In the genomic region with DNA sequence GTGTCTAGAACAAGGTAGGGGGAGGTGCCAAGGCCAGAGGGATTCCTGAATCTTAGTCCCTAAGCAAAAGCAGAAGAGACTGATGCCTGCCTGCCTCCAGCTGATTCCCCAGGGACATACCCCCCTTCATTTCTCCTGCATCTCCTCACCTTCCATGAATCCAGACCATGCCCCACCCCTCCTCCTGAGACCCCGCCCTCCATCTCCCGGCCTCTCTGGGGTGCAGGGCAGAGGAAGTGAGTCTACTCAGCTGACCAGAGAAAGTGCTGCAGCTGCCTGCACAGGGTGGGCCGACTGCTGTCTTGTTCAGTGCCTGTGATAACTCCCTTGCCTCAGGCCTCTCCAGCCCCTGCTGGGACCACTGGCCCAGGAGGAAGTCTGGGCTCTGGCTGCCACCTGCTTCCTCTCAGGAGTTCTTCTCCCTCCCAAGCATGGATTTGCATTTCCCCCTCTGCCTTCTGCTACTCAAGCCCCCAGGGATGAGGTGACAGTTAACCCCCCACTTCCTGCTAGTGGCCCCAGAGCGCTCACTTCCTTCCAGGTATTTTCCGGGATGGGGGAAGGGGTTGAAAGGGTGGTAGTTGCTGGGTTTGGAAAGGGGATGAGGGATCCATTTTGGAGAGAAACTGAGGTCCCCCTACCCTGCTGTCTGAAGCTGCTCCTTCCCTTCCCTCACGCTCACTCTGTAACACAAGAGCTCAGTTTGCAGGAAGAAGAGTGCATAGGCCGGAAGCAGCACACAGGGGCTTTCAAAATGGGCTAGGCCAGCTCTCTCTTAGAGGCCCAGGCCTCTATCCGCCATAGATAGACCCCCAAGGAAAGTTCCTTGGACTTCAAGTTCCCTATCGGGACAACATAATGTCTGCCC, we compare ENCODE assay signal across 8 cellular contexts. TPM values are rescaled to one million over a fixed set of nuclear protein-coding genes. Genes with fewer than 3 reads are reported as not detected.
DNase-seq lines count a peak whose midpoint lies in the region; ATAC-seq, FAIRE-seq and TF ChIP-seq lines count a peak whose summit lies in the region.

No MANE protein-coding gene starts in this region.

- CTCF ChIA-PET in endothelial cell of umbilical vein (lab: Charles Lee): interaction anchor here (0.7 kb wide), 1 partner anchor 22 kb away, joined by 4 read pairs; no protein-coding TSS in a partner anchor

- H3K27me3 ChIP-seq in WERI-Rb-1 (ENCODE audit: insufficient read depth, low read depth, severe bottlenecking) (no peaks in the 10 kb centered on the region), endothelial cell of umbilical vein (ENCODE audit: control insufficient read depth in 2 of 2, insufficient read depth in 2 of 2, low read length in 2 of 2) (no peaks in the 10 kb centered on the region)

- no peak overlapping the region for H3K4me3 ChIP-seq in WERI-Rb-1 (ENCODE audit: low read depth, low read length)
- no peak overlapping the region for H3K4me3 ChIP-seq in endothelial cell of umbilical vein (replicated peaks in 1 of 3; ENCODE audit: insufficient read depth in 1 of 3, low read depth in 1 of 3, low read length in 3 of 3)

- H3K36me3 ChIP-seq in WERI-Rb-1: peaks cover 7% of the 10 kb centered on the region; the same call in 1 of the 2 replicates
- H3K36me3 ChIP-seq in endothelial cell of umbilical vein (ENCODE audit: control insufficient read depth in 2 of 2, extremely low read depth in 1 of 2, insufficient read depth in 2 of 2, low read length in 2 of 2): no peaks in the 10 kb centered on the region

- no peaks in the 10 kb centered on the region for H3K9me3 Mint-ChIP-seq in natural killer cell

- TF ChIP-seq POLR2A in endothelial cell of umbilical vein (IDR thresholded peaks at IDR 0.05; ENCODE audit: low read depth, low read length): no peak

- no peaks in the 10 kb centered on the region for H3K27me3 Mint-ChIP-seq in natural killer cell (ENCODE audit: low read depth in 2 of 2)

- no peaks in the 10 kb centered on the region for H4K20me1 ChIP-seq in endothelial cell of umbilical vein (replicated peaks; ENCODE audit: control insufficient read depth, extremely low read depth, insufficient read depth, low read length)

- H3K4me1 Mint-ChIP-seq in natural killer cell: peaks cover 93% of the 10 kb centered on the region in 2 donors

- H3K9ac ChIP-seq in endothelial cell of umbilical vein (replicated peaks; ENCODE audit: extremely low read depth, insufficient read depth, low read length): no peak overlapping the region

- ATAC-seq in GM19043 (IDR thresholded peaks at IDR 0.05; ENCODE audit: low read depth, unreplicated experiment) (peak; percentile 22), natural killer cell (peak; percentile 11 to 28 (median 11)), GM21526 (IDR thresholded peaks at IDR 0.05; ENCODE audit: low FRiP score, unreplicated experiment) (no peak)

- no peaks in the 10 kb centered on the region for H3K79me2 ChIP-seq in endothelial cell of umbilical vein (ENCODE audit: control insufficient read depth, insufficient read depth, low read length)

- H3K4me2 ChIP-seq in endothelial cell of umbilical vein (ENCODE audit: insufficient read depth, low read length): no peak overlapping the region

- DNase-seq in HUDEP-2 (lab: John Stamatoyannopoulos, UW; ENCODE audit: unreplicated experiment in 76 of 76) (peak in 64 of 76 experiments; percentile 13 to 85 (median 62)), WERI-Rb-1 (peak; percentile 74), endothelial cell of umbilical vein (ENCODE audit: low read depth, low spot score) (no peak), natural killer cell (peak; percentile 47), D341Med (ENCODE audit: low spot score) (no peak), NCI-H2196 treated with DMSO at 0.1 percent for 48 hours (lab: John Stamatoyannopoulos, UW; ENCODE audit: unreplicated experiment) (no peak)

- POLR2A ChIA-PET in endothelial cell of umbilical vein (lab: Charles Lee): interaction anchor here (3.2 kb wide), 1 partner anchor 13 kb away, joined by 12 read pairs; the partner anchor contains the start of gene SUPT4H1

- H3K9me3 ChIP-seq in WERI-Rb-1 (ENCODE audit: severe bottlenecking) (no peaks in the 10 kb centered on the region), endothelial cell of umbilical vein (replicated peaks; ENCODE audit: control insufficient read depth, insufficient read depth, low read length) (no peaks in the 10 kb centered on the region)

- FAIRE-seq in endothelial cell of umbilical vein (lab: Jason Lieb, UNC): no peak

- H3K4me3 Mint-ChIP-seq in natural killer cell: peak overlapping the region; percentile 90

- peak overlapping the region; percentile 75 for H2AFZ ChIP-seq in endothelial cell of umbilical vein (ENCODE audit: low read depth, low read length)

- BruUV-seq in endothelial cell of umbilical vein (replicated peaks; lab: Mats Ljungman, UMichigan): no TSS peak

- H3K9me1 ChIP-seq in endothelial cell of umbilical vein (replicated peaks; ENCODE audit: control insufficient read depth, extremely low read depth, insufficient read depth, low read length): no peaks in the 10 kb centered on the region

- no peak for TF ChIP-seq CTCF in WERI-Rb-1 (IDR thresholded peaks at IDR 0.05; ENCODE audit: low read depth, low read length)
- no peak for TF ChIP-seq CTCF in endothelial cell of umbilical vein (IDR thresholded peaks at IDR 0.05; ENCODE audit: extremely low read depth in 1 of 2, insufficient read depth in 1 of 2, low read depth in 1 of 2, low read length in 2 of 2)
- peak; percentile 0 for TF ChIP-seq CTCF in natural killer cell (IDR thresholded peaks at IDR 0.05)

- peak overlapping the region; percentile 67 for H3K27ac ChIP-seq in WERI-Rb-1
- H3K27ac ChIP-seq in endothelial cell of umbilical vein (ENCODE audit: insufficient read depth, low read depth, low read length): no peak overlapping the region

- H3K27ac Mint-ChIP-seq in natural killer cell: peak overlapping the region; percentile 87 to 93

- intact Hi-C loops in endothelial cell of umbilical vein (cut with micrococcal nuclease): no loop called here
- intact Hi-C loops in natural killer cell (cut with micrococcal nuclease): loop anchor here (5.0 kb wide), 1 partner anchor 178 kb away; no protein-coding TSS in a partner anchor

- no peaks in the 10 kb centered on the region for H3K36me3 Mint-ChIP-seq in natural killer cell

- H3K4me1 ChIP-seq in endothelial cell of umbilical vein (ENCODE audit: control insufficient read depth, extremely low read depth, insufficient read depth, low read length): peaks cover 4% of the 10 kb centered on the region

- dilution Hi-C loops in endothelial cell of umbilical vein (cut with MboI; ENCODE audit: extremely low pct_ligation_motif_present, low sequenced_read_pairs): no loop called here

TF ChIP-seq in endothelial cell of umbilical vein, 7 proteins besides CTCF, POLR2A, EP300 and RAD21:
- TF ChIP-seq JUN (IDR thresholded peaks at IDR 0.05; ENCODE audit: borderline replicate concordance, insufficient read depth, insufficient read length, low read depth) (no peak), POLR2AphosphoS5 (IDR thresholded peaks at IDR 0.05; ENCODE audit: insufficient read depth, low read depth, low read length) (no peak), MYC (IDR thresholded peaks at IDR 0.05; ENCODE audit: low read depth, low read length) (no peak), GATA2 (IDR thresholded peaks at IDR 0.05; ENCODE audit: insufficient read depth, insufficient read length, low read depth, low read length) (no peak), EZH2 (IDR thresholded peaks at IDR 0.05; ENCODE audit: borderline replicate concordance, low read depth, low read length, severe bottlenecking) (no peak), MAX (IDR thresholded peaks at IDR 0.05; ENCODE audit: insufficient read depth, insufficient read length) (no peak), FOS (IDR thresholded peaks at IDR 0.05; ENCODE audit: borderline replicate concordance, insufficient read depth, low read length) (no peak)

RNA-seq across cellular contexts. Expression of gene TSPOAP1, which starts 10.5 kb away (rescaled TPM):
- total RNA-seq in endothelial cell of umbilical vein: not detected in 2 replicates
- polyA plus RNA-seq in endothelial cell of umbilical vein: not detected in 2 replicates
- polyA plus RNA-seq in endothelial cell of umbilical vein (2011; cell fraction: cytosol; rRNA removed): not detected in 2 replicates
- polyA plus RNA-seq in endothelial cell of umbilical vein (2011; cell fraction: nucleus; rRNA removed): not detected in 2 replicates
- not detected in 2 replicates for polyA plus RNA-seq in endothelial cell of umbilical vein (2012)
- not detected in 2 replicates for polyA minus RNA-seq in endothelial cell of umbilical vein
- polyA minus RNA-seq in endothelial cell of umbilical vein (2011; cell fraction: cytosol; rRNA and poly(A)+ RNA removed): not detected
- not detected in 2 replicates for polyA minus RNA-seq in endothelial cell of umbilical vein (2011; cell fraction: nucleus; rRNA and poly(A)+ RNA removed)
- 100 to 1,000 TPM; 176 to 282 (median 246) TPM for total RNA-seq in natural killer cell

RNA-seq across cellular contexts. Expression of gene SUPT4H1, which starts 12.9 kb away (rescaled TPM):
- total RNA-seq in endothelial cell of umbilical vein (70.9 and 77.5 TPM in 2 replicates), natural killer cell (10 to 100 TPM; 55.9 to 68.3 (median 68.1) TPM)
- 112 and 154 TPM in 2 replicates for polyA plus RNA-seq in endothelial cell of umbilical vein
- polyA plus RNA-seq in endothelial cell of umbilical vein (2011; cell fraction: cytosol; rRNA removed): 103 and 166 TPM in 2 replicates
- 58.2 and 63.9 TPM in 2 replicates for polyA plus RNA-seq in endothelial cell of umbilical vein (2011; cell fraction: nucleus; rRNA removed)
- 136 and 149 TPM in 2 replicates for polyA plus RNA-seq in endothelial cell of umbilical vein (2012)
- polyA minus RNA-seq in endothelial cell of umbilical vein: 101 and 131 TPM in 2 replicates
- 42.7 TPM for polyA minus RNA-seq in endothelial cell of umbilical vein (2011; cell fraction: cytosol; rRNA and poly(A)+ RNA removed)
- 17.9 and 22.6 TPM in 2 replicates for polyA minus RNA-seq in endothelial cell of umbilical vein (2011; cell fraction: nucleus; rRNA and poly(A)+ RNA removed)

RNA-seq across cellular contexts. Expression of gene MPO, which starts 58.4 kb away (rescaled TPM):
- total RNA-seq in endothelial cell of umbilical vein (not detected in 2 replicates), natural killer cell (1 to 10 TPM in 2 of 3 donors, not detected in 1; 1.8 to 1.9 TPM)
- polyA plus RNA-seq in endothelial cell of umbilical vein: 0.02 TPM in 1 of 2 replicates, not detected in the other
- 0.01 TPM in 1 of 2 replicates, not detected in the other for polyA plus RNA-seq in endothelial cell of umbilical vein (2011; cell fraction: cytosol; rRNA removed)
- 0.04 TPM in 1 of 2 replicates, not detected in the other for polyA plus RNA-seq in endothelial cell of umbilical vein (2011; cell fraction: nucleus; rRNA removed)
- 0.05 TPM in 1 of 2 replicates, not detected in the other for polyA plus RNA-seq in endothelial cell of umbilical vein (2012)
- 0.10 TPM in 1 of 2 replicates, not detected in the other for polyA minus RNA-seq in endothelial cell of umbilical vein
- not detected for polyA minus RNA-seq in endothelial cell of umbilical vein (2011; cell fraction: cytosol; rRNA and poly(A)+ RNA removed)
- not detected in 2 replicates for polyA minus RNA-seq in endothelial cell of umbilical vein (2011; cell fraction: nucleus; rRNA and poly(A)+ RNA removed)

Comparison
In these comparisons a context has a peak if more than half of its experiments do, and no peak if none do; other contexts are left out.
1. DNase-seq: peak in HUDEP-2 (64 of 76), WERI-Rb-1 (single experiment) and natural killer cell (single experiment); none in endothelial cell of umbilical vein (single experiment), D341Med (single experiment) and NCI-H2196 treated with DMSO at 0.1 percent for 48 hours (single experiment).
2. RNA of gene TSPOAP1, which starts 10.5 kb away (total RNA-seq): 176 to 282 TPM in natural killer cell; not detected in endothelial cell of umbilical vein; every median in the first group is over 100 times any median in the second.